9 cellular contexts compared by ENCODE assay signal in genomic region chr1:169595764-169596711, GRCh38. TPM values are rescaled to one million over a fixed set of nuclear protein-coding genes. Genes with fewer than 3 reads are reported as not detected.
DNase-seq lines count a peak whose midpoint lies in the region; ATAC-seq and TF ChIP-seq lines count a peak whose summit lies in the region.
"Had no signal": no experiment of that assay in that cellular context is flagged by ENCODE, and none has a peak within 500 bp of the region (broad histone marks: within the 10 kb centered on the region; RNA-seq: fewer than 3 reads in every experiment).

No MANE protein-coding gene starts in this region.

- intact Hi-C loops in vagina (cut with DNase I), result no loop called here

- no peak overlapping the region for H3K27ac ChIP-seq in vagina

- no peaks in the 10 kb centered on the region; the same call in 1 of the 2 replicates for H3K27me3 ChIP-seq in H7 (ENCODE audit: control insufficient read depth, insufficient read depth, low read length)
- no peaks in the 10 kb centered on the region for H3K27me3 ChIP-seq in vagina

- DNase-seq in COLO829 (ENCODE audit: low spot score), result peak; percentile 24
- peak; percentile 16 for DNase-seq in H7
- peak; percentile 2 for DNase-seq in activated CD4-positive, alpha-beta T cell treated with anti-CD3 and anti-CD28 coated beads, Interleukin-2, amount 50 U/mL, for 1 hour
- peak; percentile 65 for DNase-seq in iPS-NIHi11 (ENCODE audit: low spot score)
- no peak for DNase-seq in NCI-H2081 treated with DMSO at 0.1 percent for 48 hours (lab: John Stamatoyannopoulos, UW)
- DNase-seq in NOMO-1 treated with DMSO at 0.1 percent for 48 hours (lab: John Stamatoyannopoulos, UW; ENCODE audit: unreplicated experiment), result no peak
- no peak for DNase-seq in vagina (ENCODE audit: extremely low spot score in 2 of 2)

- no peaks in the 10 kb centered on the region for H3K4me1 ChIP-seq in vagina

- TF ChIP-seq CTCF in vagina (IDR thresholded peaks at IDR 0.05), result no peak

- TF ChIP-seq POLR2A in vagina (IDR thresholded peaks at IDR 0.05), result no peak

- H3K36me3 ChIP-seq in H7 (replicated peaks; ENCODE audit: control insufficient read depth, insufficient read depth, low read length) (no peaks in the 10 kb centered on the region), vagina (no peaks in the 10 kb centered on the region)

- H3K4me3 ChIP-seq in H7 (ENCODE audit: insufficient read depth, low read depth, low read length), result no peak overlapping the region
- H3K4me3 ChIP-seq in vagina, result no peak overlapping the region

- ATAC-seq in HG03469 (IDR thresholded peaks at IDR 0.05; ENCODE audit: unreplicated experiment), result no peak
- ATAC-seq: Panc1 had no signal

- H3K9me3 ChIP-seq in vagina, result no peaks in the 10 kb centered on the region

RNA-seq across cellular contexts. Expression of gene F5, which starts 9.8 kb away (rescaled TPM):
- total RNA-seq in H7 (2014; rRNA removed; shearing (Covaris generic)), result not detected in 2 replicates
- total RNA-seq in vagina, result 3.9 TPM

RNA-seq across cellular contexts. Expression of gene SELP, which starts 33.9 kb away (rescaled TPM):
- not detected in 2 replicates for total RNA-seq in H7 (2014; rRNA removed; shearing (Covaris generic))
- 8.8 TPM for total RNA-seq in vagina

Comparison
In these comparisons a context has a peak if more than half of its experiments do, and no peak if none do; other contexts are left out.
1. DNase-seq: peak in COLO829 (single experiment), H7 (single experiment), activated CD4-positive, alpha-beta T cell treated with anti-CD3 and anti-CD28 coated beads, Interleukin-2, amount 50 U/mL, for 1 hour (single experiment) and iPS-NIHi11 (single experiment); none in NCI-H2081 treated with DMSO at 0.1 percent for 48 hours (single experiment), NOMO-1 treated with DMSO at 0.1 percent for 48 hours (single experiment) and vagina (0 of 2).